ENCODE assay signal across 1 cellular context in genomic region chr19:8074501-8074900, GRCh38.
TF ChIP-seq lines count a peak whose summit lies in the region.

No MANE protein-coding gene starts in this region.

TF ChIP-seq in HepG2, 621 proteins besides CTCF, POLR2A, EP300 and RAD21 (continued from another document):
- TF ChIP-seq, protein P1, sequence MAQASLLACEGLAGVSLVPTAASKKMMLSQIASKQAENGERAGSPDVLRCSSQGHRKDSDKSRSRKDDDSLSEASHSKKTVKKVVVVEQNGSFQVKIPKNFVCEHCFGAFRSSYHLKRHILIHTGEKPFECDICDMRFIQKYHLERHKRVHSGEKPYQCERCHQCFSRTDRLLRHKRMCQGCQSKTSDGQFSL (CRISPR knock-in tag; IDR thresholded peaks at IDR 0.05), result no peak
TF ChIP-seq in HepG2: peak in this region for 2.
